9 cellular contexts compared by ENCODE assay signal in genomic region chr11:8814209-8814922, GRCh38.
DNase-seq lines count a peak whose midpoint lies in the region; ATAC-seq and TF ChIP-seq lines count a peak whose summit lies in the region.
"Had no signal": no experiment of that assay in that cellular context is flagged by ENCODE, and none has a peak within 500 bp of the region (broad histone marks: within the 10 kb centered on the region; RNA-seq: fewer than 3 reads in every experiment).

No MANE protein-coding gene starts in this region.

- H2AFZ ChIP-seq in SK-N-SH (ENCODE audit: low read depth), result no peak overlapping the region
- no peak overlapping the region for H2AFZ ChIP-seq in PC-9

- H3K9ac ChIP-seq in SK-N-SH, result no peak overlapping the region; the same call in 1 of the 2 replicates

- peak overlapping the region; percentile 48 to 56 for H3K27ac ChIP-seq in SK-N-SH (ENCODE audit: low read depth in 2 of 2, low read length in 1 of 2)
- peak overlapping the region; percentile 81 for H3K27ac ChIP-seq in PC-9
- peak overlapping the region; percentile 53 for H3K27ac ChIP-seq in foreskin keratinocyte
- peak overlapping the region in 4 of 5 donors; percentile 91 to 98 (median 93) for H3K27ac ChIP-seq in stomach
- H3K27ac ChIP-seq: neutrophil had no signal

- 48% methylated on average over 4 of the region's 4 CpGs for WGBS in SK-N-SH (ENCODE audit: low lambda C conversion rate)
- WGBS in stomach, 5 donors, result 46 to 61% (median 58%) methylated on average over 4 of the region's 4 CpGs

- no peaks in the 10 kb centered on the region for H3K9me2 ChIP-seq in SK-N-SH
- H3K9me2 ChIP-seq in PC-9 (ENCODE audit: insufficient read depth), result no peaks in the 10 kb centered on the region

- H3F3A ChIP-seq in SK-N-SH (replicated peaks; ENCODE audit: insufficient read depth) (peaks cover 31% of the 10 kb centered on the region), PC-9 (ENCODE audit: insufficient read depth, low read depth) (peaks cover 28% of the 10 kb centered on the region)

- H3K9me3 ChIP-seq in SK-N-SH (no peaks in the 10 kb centered on the region), PC-9 (ENCODE audit: insufficient read depth, low read depth) (no peaks in the 10 kb centered on the region), stomach (no peaks in the 10 kb centered on the region)
- H3K9me3 ChIP-seq: neutrophil had no signal

- TF ChIP-seq CTCF in SK-N-SH (IDR thresholded peaks at IDR 0.05), result no peak
- no peak for TF ChIP-seq CTCF in PC-9 (conservative IDR thresholded peaks at IDR 0.05)
- TF ChIP-seq CTCF in foreskin keratinocyte (conservative IDR thresholded peaks at IDR 0.05), result no peak
- TF ChIP-seq CTCF in stomach (IDR thresholded peaks at IDR 0.05), result no peak

- peaks cover 0 to 6% of the 10 kb centered on the region in 2 experiments for H3K36me3 ChIP-seq in SK-N-SH (replicated peaks in 1 of 2; ENCODE audit: control insufficient read depth in 1 of 2, insufficient read depth in 2 of 2, low read length in 1 of 2)
- no peaks in the 10 kb centered on the region for H3K36me3 ChIP-seq in PC-9 (ENCODE audit: low read depth)
- H3K36me3 ChIP-seq in stomach, result no peaks in the 10 kb centered on the region
- H3K36me3 ChIP-seq: neutrophil had no signal

- no peak for TF ChIP-seq RAD21 in SK-N-SH (IDR thresholded peaks at IDR 0.05; ENCODE audit: low read length)

- peaks cover 26 to 28% of the 10 kb centered on the region in 2 experiments for H3K4me1 ChIP-seq in SK-N-SH (ENCODE audit: control insufficient read depth in 1 of 2, insufficient read depth in 2 of 2, low read depth in 1 of 2, low read length in 1 of 2)
- peaks cover 41% of the 10 kb centered on the region for H3K4me1 ChIP-seq in PC-9 (replicated peaks; ENCODE audit: insufficient read depth)
- peaks cover 31% of the 10 kb centered on the region for H3K4me1 ChIP-seq in foreskin keratinocyte
- H3K4me1 ChIP-seq in stomach, result peaks cover 32 to 48% (median 40%) of the 10 kb centered on the region in 4 donors

- no TSS peak for BruUV-seq in PC-9 (replicated peaks; lab: Mats Ljungman, UMichigan)

- 0 out of 2 replicates have a peak overlapping the region, but pooled peaks have one; percentile 11 for H3K4me2 ChIP-seq in SK-N-SH
- H3K4me2 ChIP-seq in PC-9, result peak overlapping the region; percentile 54

- CTCF ChIA-PET in SK-N-SH (lab: Yijun Ruan, JAX) (interaction anchor here (0.6 to 3.4 kb wide), 14 partner anchors 8 to 156 kb away, joined by 3 to 17 read pairs (median 4); no protein-coding TSS in a partner anchor), PC-9 (lab: Charles Lee) (no interaction called here)

- TF ChIP-seq EP300 in SK-N-SH (IDR thresholded peaks at IDR 0.05; ENCODE audit: borderline replicate concordance in 1 of 2, low read depth in 1 of 2, low read length in 1 of 2), result no peak
- TF ChIP-seq EP300 in stomach (IDR thresholded peaks at IDR 0.05), result no peak

- no peak for TF ChIP-seq POLR2A in stomach (IDR thresholded peaks at IDR 0.05)
- TF ChIP-seq POLR2A in GM18505 (IDR thresholded peaks at IDR 0.05; ENCODE audit: borderline replicate concordance, extremely low read depth, insufficient read depth, insufficient read length), result no peak

- intact Hi-C loops in PC-9 (cut with micrococcal nuclease; ENCODE audit: unreplicated experiment) (loop anchor here (1.0 to 2.0 kb wide), 2 partner anchors 57 to 126 kb away; no protein-coding TSS in a partner anchor), stomach (cut with DNase I; ENCODE audit: low total_unique reads) (loop anchor here (10.0 kb wide), 1 partner anchor 120 kb away; no protein-coding TSS in a partner anchor)

- H3K27me3 ChIP-seq in SK-N-SH (ENCODE audit: insufficient read depth) (no peaks in the 10 kb centered on the region), PC-9 (ENCODE audit: insufficient read depth, low read depth) (no peaks in the 10 kb centered on the region), foreskin keratinocyte (no peaks in the 10 kb centered on the region), stomach (no peaks in the 10 kb centered on the region)
- H3K27me3 ChIP-seq: neutrophil had no signal

- POLR2A ChIA-PET in SK-N-SH (lab: Yijun Ruan, JAX), result interaction anchor here (1.2 to 1.4 kb wide), 2 partner anchors 57 to 126 kb away, joined by 4 to 5 read pairs; no protein-coding TSS in a partner anchor
- POLR2A ChIA-PET in PC-9 (lab: Charles Lee; ENCODE audit: unreplicated experiment), result interaction anchor here (0.6 to 0.7 kb wide), 3 partner anchors 46 to 760 kb away, joined by 3 to 5 read pairs (median 3); no protein-coding TSS in a partner anchor

- H3K79me2 ChIP-seq in SK-N-SH (ENCODE audit: insufficient read depth), result peaks cover 39% of the 10 kb centered on the region
- no peaks in the 10 kb centered on the region for H3K79me2 ChIP-seq in PC-9 (ENCODE audit: low read depth)

- DNase-seq in SK-N-SH (no peak), PC-9 (peak; percentile 49 to 92), foreskin keratinocyte (peak; percentile 96 to 98), stomach (no peak), AG20443 (ENCODE audit: low spot score) (no peak)

- ATAC-seq in SK-N-SH treated with all-trans-retinoic acid at 6 μM for 48 hours (no peak; the same call in 2 of the 3 replicates), foreskin keratinocyte (peak; percentile 84), GM18505 (IDR thresholded peaks at IDR 0.05; ENCODE audit: unreplicated experiment) (no peak), GM21619 (IDR thresholded peaks at IDR 0.05; ENCODE audit: unreplicated experiment) (no peak)

- H3K4me3 ChIP-seq in SK-N-SH (ENCODE audit: low read depth in 2 of 2, low read length in 1 of 2) (no peak overlapping the region), PC-9 (no peak overlapping the region), stomach (no peak overlapping the region)

- H4K20me1 ChIP-seq in SK-N-SH (ENCODE audit: insufficient read depth) (no peaks in the 10 kb centered on the region), PC-9 (ENCODE audit: insufficient read depth) (no peaks in the 10 kb centered on the region)

TF ChIP-seq in SK-N-SH, 30 proteins besides CTCF, POLR2A, EP300 and RAD21:
- TF ChIP-seq RXRA (IDR thresholded peaks at IDR 0.05; ENCODE audit: borderline replicate concordance, low read depth), result no peak
- no peak for TF ChIP-seq GATA2 (CRISPR knock-in tag; IDR thresholded peaks at IDR 0.05)
- TF ChIP-seq PBX3 (IDR thresholded peaks at IDR 0.05), result no peak
- no peak for TF ChIP-seq USF1 (IDR thresholded peaks at IDR 0.05; ENCODE audit: borderline replicate concordance, low read depth)

TF ChIP-seq in SK-N-SH treated with all-trans-retinoic acid at 6 μM for 48 hours, 23 proteins besides CTCF, POLR2A, EP300 and RAD21 (continues in another document):
- TF ChIP-seq PPARA (CRISPR knock-in tag; IDR thresholded peaks at IDR 0.05; ENCODE audit: borderline replicate concordance), result no peak
- TF ChIP-seq ZNF565 (CRISPR knock-in tag; conservative IDR thresholded peaks at IDR 0.05; ENCODE audit: low read depth), result no peak
- no peak for TF ChIP-seq GLIS3 (CRISPR knock-in tag; IDR thresholded peaks at IDR 0.05)
- TF ChIP-seq SNAI2 (CRISPR knock-in tag; IDR thresholded peaks at IDR 0.05), result no peak
- no peak for TF ChIP-seq ZFP30 (CRISPR knock-in tag; IDR thresholded peaks at IDR 0.05)
- TF ChIP-seq RARB (CRISPR knock-in tag; IDR thresholded peaks at IDR 0.05), result no peak
- TF ChIP-seq, protein P1, sequence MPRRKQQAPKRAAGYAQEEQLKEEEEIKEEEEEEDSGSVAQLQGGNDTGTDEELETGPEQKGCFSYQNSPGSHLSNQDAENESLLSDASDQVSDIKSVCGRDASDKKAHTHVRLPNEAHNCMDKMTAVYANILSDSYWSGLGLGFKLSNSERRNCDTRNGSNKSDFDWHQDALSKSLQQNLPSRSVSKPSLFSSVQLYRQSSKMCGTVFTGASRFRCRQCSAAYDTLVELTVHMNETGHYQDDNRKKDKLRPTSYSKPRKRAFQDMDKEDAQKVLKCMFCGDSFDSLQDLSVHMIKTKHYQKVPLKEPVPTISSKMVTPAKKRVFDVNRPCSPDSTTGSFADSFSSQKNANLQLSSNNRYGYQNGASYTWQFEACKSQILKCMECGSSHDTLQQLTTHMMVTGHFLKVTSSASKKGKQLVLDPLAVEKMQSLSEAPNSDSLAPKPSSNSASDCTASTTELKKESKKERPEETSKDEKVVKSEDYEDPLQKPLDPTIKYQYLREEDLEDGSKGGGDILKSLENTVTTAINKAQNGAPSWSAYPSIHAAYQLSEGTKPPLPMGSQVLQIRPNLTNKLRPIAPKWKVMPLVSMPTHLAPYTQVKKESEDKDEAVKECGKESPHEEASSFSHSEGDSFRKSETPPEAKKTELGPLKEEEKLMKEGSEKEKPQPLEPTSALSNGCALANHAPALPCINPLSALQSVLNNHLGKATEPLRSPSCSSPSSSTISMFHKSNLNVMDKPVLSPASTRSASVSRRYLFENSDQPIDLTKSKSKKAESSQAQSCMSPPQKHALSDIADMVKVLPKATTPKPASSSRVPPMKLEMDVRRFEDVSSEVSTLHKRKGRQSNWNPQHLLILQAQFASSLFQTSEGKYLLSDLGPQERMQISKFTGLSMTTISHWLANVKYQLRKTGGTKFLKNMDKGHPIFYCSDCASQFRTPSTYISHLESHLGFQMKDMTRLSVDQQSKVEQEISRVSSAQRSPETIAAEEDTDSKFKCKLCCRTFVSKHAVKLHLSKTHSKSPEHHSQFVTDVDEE (CRISPR knock-in tag; IDR thresholded peaks at IDR 0.05), result no peak
- TF ChIP-seq ISL1 (CRISPR knock-in tag; IDR thresholded peaks at IDR 0.05), result no peak
- no peak for TF ChIP-seq BACH2 (CRISPR knock-in tag; IDR thresholded peaks at IDR 0.05; ENCODE audit: borderline replicate concordance)
- no peak for TF ChIP-seq CSDC2 (CRISPR knock-in tag; IDR thresholded peaks at IDR 0.05)
- TF ChIP-seq CSRNP3 (CRISPR knock-in tag; IDR thresholded peaks at IDR 0.05), result no peak
- no peak for TF ChIP-seq ESRRG (CRISPR knock-in tag; IDR thresholded peaks at IDR 0.05)
- no peak for TF ChIP-seq ARNTL (CRISPR knock-in tag; IDR thresholded peaks at IDR 0.05; ENCODE audit: borderline replicate concordance, low read depth)
- no peak for TF ChIP-seq ZFP3 (CRISPR knock-in tag; IDR thresholded peaks at IDR 0.05)

Comparison
In these comparisons a context has a peak if more than half of its experiments do, and no peak if none do; other contexts are left out.
1. DNase-seq: peak in PC-9 (2 of 2) and foreskin keratinocyte (2 of 2); none in SK-N-SH (single experiment), stomach (single experiment) and AG20443 (single experiment).
2. Peak in every context shown above with its lines, with median percentiles within 50 percentile points of each other: H3K27ac ChIP-seq.